21 cellular contexts compared by ENCODE assay signal in genomic region chr13:43428545-43429287, GRCh38.
DNase-seq lines count a peak whose midpoint lies in the region; ATAC-seq and TF ChIP-seq lines count a peak whose summit lies in the region.
"Had no signal": no experiment of that assay in that cellular context is flagged by ENCODE, and none has a peak within 500 bp of the region (broad histone marks: within the 10 kb centered on the region; RNA-seq: fewer than 3 reads in every experiment).

No MANE protein-coding gene starts in this region.

- H3K9me3 Mint-ChIP-seq in activated naive CD4-positive, alpha-beta T cell treated with anti-CD3 and anti-CD28 coated beads for 36 hours: no peaks in the 10 kb centered on the region

- H3K27me3 ChIP-seq in MM.1S (replicated peaks; ENCODE audit: insufficient read depth, low read length) (no peaks in the 10 kb centered on the region), mesendoderm (ENCODE audit: insufficient read depth, low read length, poor library complexity) (no peaks in the 10 kb centered on the region)
- H3K27me3 ChIP-seq: MG63, SJCRH30 had no signal

- no CpG with 5 or more reads among the region's 8 CpGs for WGBS in mesendoderm (ENCODE audit: extremely low coverage, insufficient coverage, low lambda C conversion rate)

- ATAC-seq in Right ventricle myocardium inferior (no peak), GM21528 (IDR thresholded peaks at IDR 0.05; ENCODE audit: low FRiP score, unreplicated experiment) (no peak), HG03469 (IDR thresholded peaks at IDR 0.05; ENCODE audit: unreplicated experiment) (no peak)
- ATAC-seq: GM12878 had no signal

- H3K4me3 Mint-ChIP-seq in activated naive CD4-positive, alpha-beta T cell treated with anti-CD3 and anti-CD28 coated beads for 36 hours: no peak overlapping the region
- H3K4me3 Mint-ChIP-seq: CD14-positive monocyte had no signal

- no peak overlapping the region for H2AFZ ChIP-seq in MM.1S (ENCODE audit: low read length)
- H2AFZ ChIP-seq: PC-9 had no signal

- H3K36me3 ChIP-seq in MM.1S (replicated peaks; ENCODE audit: insufficient read depth, low read length) (no peaks in the 10 kb centered on the region), mesendoderm (ENCODE audit: control insufficient read depth, insufficient read depth, low read length) (no peaks in the 10 kb centered on the region)
- H3K36me3 ChIP-seq: MG63, SJCRH30 had no signal

- no peaks in the 10 kb centered on the region for H3F3A ChIP-seq in MM.1S (ENCODE audit: insufficient read depth, low read length)

- no peak overlapping the region for H2BK15ac ChIP-seq in mesendoderm (replicated peaks; ENCODE audit: low read depth)

- H3K4me1 Mint-ChIP-seq in activated naive CD4-positive, alpha-beta T cell treated with anti-CD3 and anti-CD28 coated beads for 36 hours (ENCODE audit: low read depth): no peaks in the 10 kb centered on the region

- H3K9ac ChIP-seq in MM.1S (ENCODE audit: low read length) (no peak overlapping the region), mesendoderm (ENCODE audit: low read length) (no peak overlapping the region)

- no peaks in the 10 kb centered on the region for H4K20me1 ChIP-seq in MM.1S (ENCODE audit: insufficient read depth, low read length)

- H3K79me2 ChIP-seq in MM.1S (ENCODE audit: low read length): no peaks in the 10 kb centered on the region
- no peaks in the 10 kb centered on the region for H3K79me2 ChIP-seq in mesendoderm (ENCODE audit: control insufficient read depth, insufficient read depth, low read length)

- no peaks in the 10 kb centered on the region for H3K79me1 ChIP-seq in mesendoderm (ENCODE audit: low read length)

- no peak overlapping the region for H3K56ac ChIP-seq in mesendoderm (ENCODE audit: low read length)

- H3K27me3 Mint-ChIP-seq in activated naive CD4-positive, alpha-beta T cell treated with anti-CD3 and anti-CD28 coated beads for 36 hours (ENCODE audit: low read depth): no peaks in the 10 kb centered on the region

- H3K4me2 ChIP-seq in MM.1S (ENCODE audit: low read depth, low read length) (no peak overlapping the region), mesendoderm (ENCODE audit: low read length) (no peak overlapping the region)
- H3K4me2 ChIP-seq: PC-9 had no signal

- no peak overlapping the region for H2BK120ac ChIP-seq in mesendoderm (ENCODE audit: low read depth, low read length)

- H3K27ac ChIP-seq in MM.1S (ENCODE audit: low read length): no peak overlapping the region
- H3K27ac ChIP-seq in mesendoderm (ENCODE audit: low read depth, low read length): no peak overlapping the region
- H3K27ac ChIP-seq: PC-9, SJCRH30 had no signal

- H3K9me2 ChIP-seq in MM.1S (replicated peaks; ENCODE audit: insufficient read depth, low read length): no peaks in the 10 kb centered on the region

- H3K23ac ChIP-seq in mesendoderm (ENCODE audit: low read length): no peak overlapping the region

- no peaks in the 10 kb centered on the region for H3K9me3 ChIP-seq in MM.1S (replicated peaks; ENCODE audit: insufficient read depth, low read length)
- H3K9me3 ChIP-seq: MG63, SJCRH30 had no signal

- no peaks in the 10 kb centered on the region for H3K36me3 Mint-ChIP-seq in activated naive CD4-positive, alpha-beta T cell treated with anti-CD3 and anti-CD28 coated beads for 36 hours (ENCODE audit: low read depth)
- H3K36me3 Mint-ChIP-seq: CD14-positive monocyte had no signal

- DNase-seq in DMS79 treated with DMSO at 0.1 percent for 48 hours (lab: John Stamatoyannopoulos, UW) (peak; percentile 83), MM.1S (peak; percentile 7), RPMI8226 (peak; percentile 20), mesendoderm (peak; percentile 12), Right ventricle myocardium inferior (ENCODE audit: missing footprints) (no peak)
- DNase-seq in activated naive CD4-positive, alpha-beta T cell treated with anti-CD3 and anti-CD28 coated beads for 36 hours: no peak
- DNase-seq: 8988T, GF-D8, HCEC 1CT, Kasumi-1, MG63, NCI-H1092, NCI-H1436 treated with DMSO at 0.1 percent for 48 hours, NCI-H2081 treated with DMSO at 0.1 percent for 48 hours, NCI-H510A, PC-9, SJCRH30 had no signal

- TF ChIP-seq CTCF in MM.1S (IDR thresholded peaks at IDR 0.05; ENCODE audit: low read length): no peak

- no peak overlapping the region for H3K27ac Mint-ChIP-seq in activated naive CD4-positive, alpha-beta T cell treated with anti-CD3 and anti-CD28 coated beads for 36 hours
- H3K27ac Mint-ChIP-seq: CD14-positive monocyte had no signal

- no peak overlapping the region for H3K18ac ChIP-seq in mesendoderm (ENCODE audit: low read length)

- CTCF ChIA-PET in activated naive CD4-positive, alpha-beta T cell treated with anti-CD3 and anti-CD28 coated beads for 36 hours (lab: Charles Lee): no interaction called here

- H4K8ac ChIP-seq in mesendoderm (ENCODE audit: low read depth, low read length): no peak overlapping the region

- H3K4me3 ChIP-seq in MM.1S (ENCODE audit: low read length) (no peak overlapping the region), mesendoderm (ENCODE audit: low read length) (no peak overlapping the region)
- H3K4me3 ChIP-seq: GM12878, MG63, PC-9, SJCRH30 had no signal

- H3K4ac ChIP-seq in mesendoderm (ENCODE audit: low read depth, low read length): no peak overlapping the region

- no peak overlapping the region for H4K5ac ChIP-seq in mesendoderm (ENCODE audit: low read length)

- intact Hi-C loops in Right ventricle myocardium inferior (cut with DNase I): no loop called here
- intact Hi-C loops in activated naive CD4-positive, alpha-beta T cell treated with anti-CD3 and anti-CD28 coated beads for 36 hours (cut with micrococcal nuclease): no loop called here

- H2AK5ac ChIP-seq in mesendoderm (ENCODE audit: low read length): no peak overlapping the region

- no peak overlapping the region for H2BK5ac ChIP-seq in mesendoderm (ENCODE audit: low read length)

- H3K4me1 ChIP-seq in MM.1S (ENCODE audit: low read length) (no peaks in the 10 kb centered on the region), mesendoderm (ENCODE audit: control insufficient read depth, low read depth, low read length) (peaks cover 4% of the 10 kb centered on the region)
- H3K4me1 ChIP-seq: SJCRH30 had no signal

Comparison
In these comparisons a context has a peak if more than half of its experiments do, and no peak if none do; other contexts are left out.
1. DNase-seq: peak in DMS79 treated with DMSO at 0.1 percent for 48 hours (single experiment), MM.1S (single experiment), RPMI8226 (single experiment) and mesendoderm (single experiment); none in Right ventricle myocardium inferior (single experiment) and activated naive CD4-positive, alpha-beta T cell treated with anti-CD3 and anti-CD28 coated beads for 36 hours (single experiment).